Comparison of ENCODE assay signal across 14 cellular contexts in genomic region chr2:154713605-154714004, GRCh38. TPM values are rescaled to one million over a fixed set of nuclear protein-coding genes. Genes with fewer than 3 reads are reported as not detected.
"Had no signal": no experiment of that assay in that cellular context is flagged by ENCODE, and none has a peak within 500 bp of the region (broad histone marks: within the 10 kb centered on the region; RNA-seq: fewer than 3 reads in every experiment).

No MANE protein-coding gene starts in this region.

- H3K36me3 ChIP-seq: ovary had no signal

- H3K36me3 Mint-ChIP-seq: activated naive CD8-positive, alpha-beta T cell treated with anti-CD3 and anti-CD28 coated beads, Interleukin-2, amount 10 ng/mL, durations not matched to agents 7 days and 5 days; type B pancreatic cell had no signal

- H3K79me2 ChIP-seq: hepatocyte had no signal

- H3K27ac ChIP-seq: hepatocyte, ovary had no signal

- DNase-seq: activated CD4-positive, alpha-beta T cell treated with anti-CD3 and anti-CD28 coated beads, Interleukin-2, amount 10 ng/mL, durations not matched to agents 7 days and 5 days; activated naive CD8-positive, alpha-beta T cell treated with anti-CD3 and anti-CD28 coated beads, Interleukin-2, amount 10 ng/mL, durations not matched to agents 7 days and 5 days; dermis blood vessel endothelial cell; erythroblast; islet precursor cell; ovary had no signal

- H3K4me1 Mint-ChIP-seq: activated CD4-positive, alpha-beta T cell treated with anti-CD3 and anti-CD28 coated beads, Interleukin-2, amount 10 ng/mL, durations not matched to agents 7 days and 5 days; activated naive CD8-positive, alpha-beta T cell treated with anti-CD3 and anti-CD28 coated beads, Interleukin-2, amount 10 ng/mL, durations not matched to agents 7 days and 5 days; neural crest cell had no signal

- H3K27me3 ChIP-seq: hepatocyte, ovary had no signal

- H3K4me2 ChIP-seq: hepatocyte had no signal

- H3K4me3 Mint-ChIP-seq: activated CD4-positive, alpha-beta T cell treated with anti-CD3 and anti-CD28 coated beads, Interleukin-2, amount 10 ng/mL, durations not matched to agents 7 days and 5 days; activated naive CD8-positive, alpha-beta T cell treated with anti-CD3 and anti-CD28 coated beads, Interleukin-2, amount 10 ng/mL, durations not matched to agents 7 days and 5 days; activated T-helper 1 cell treated with anti-CD3 and anti-CD28 coated beads, Interleukin-12 subunit alpha, Interleukin-12 subunit beta, Interleukin-2, Interleukin-4 antibody, amounts not matched to agents 30 ng/mL and 10 ng/mL and 1 ng/mL, durations not matched to agents 14 hours and 24 hours and 36 hours; neural crest cell; stimulated activated naive CD8-positive, alpha-beta T cell treated with anti-CD3 and anti-CD28 coated beads, Interleukin-15, Interleukin-2, amounts not matched to agents 100 ng/mL and 50 ng/mL, for 24 hours; T-helper 1 cell treated with Interleukin-12 subunit alpha and Interleukin-12 subunit beta and Interleukin-4 antibody, amounts not matched to agents 30 μg/mL and 1 μg/mL, for 36 hours; type B pancreatic cell had no signal

- ATAC-seq: sciatic nerve had no signal

- H3K9me3 Mint-ChIP-seq: activated CD4-positive, alpha-beta T cell treated with anti-CD3 and anti-CD28 coated beads, Interleukin-2, amount 10 ng/mL, durations not matched to agents 7 days and 5 days; activated naive CD8-positive, alpha-beta T cell treated with anti-CD3 and anti-CD28 coated beads, Interleukin-2, amount 10 ng/mL, durations not matched to agents 7 days and 5 days; activated T-helper 1 cell treated with anti-CD3 and anti-CD28 coated beads, Interleukin-12 subunit alpha, Interleukin-12 subunit beta, Interleukin-2, Interleukin-4 antibody, amounts not matched to agents 30 ng/mL and 10 ng/mL and 1 ng/mL, durations not matched to agents 14 hours and 24 hours and 36 hours; neural crest cell; stimulated activated naive CD8-positive, alpha-beta T cell treated with anti-CD3 and anti-CD28 coated beads, Interleukin-15, Interleukin-2, amounts not matched to agents 100 ng/mL and 50 ng/mL, for 24 hours; T-helper 1 cell treated with Interleukin-12 subunit alpha and Interleukin-12 subunit beta and Interleukin-4 antibody, amounts not matched to agents 30 μg/mL and 1 μg/mL, for 36 hours; type B pancreatic cell had no signal

- H3K27me3 Mint-ChIP-seq: activated CD4-positive, alpha-beta T cell treated with anti-CD3 and anti-CD28 coated beads, Interleukin-2, amount 10 ng/mL, durations not matched to agents 7 days and 5 days; stimulated activated naive CD8-positive, alpha-beta T cell treated with anti-CD3 and anti-CD28 coated beads, Interleukin-15, Interleukin-2, amounts not matched to agents 100 ng/mL and 50 ng/mL, for 24 hours; type B pancreatic cell had no signal

- H3K27ac Mint-ChIP-seq: activated CD4-positive, alpha-beta T cell treated with anti-CD3 and anti-CD28 coated beads, Interleukin-2, amount 10 ng/mL, durations not matched to agents 7 days and 5 days; activated naive CD8-positive, alpha-beta T cell treated with anti-CD3 and anti-CD28 coated beads, Interleukin-2, amount 10 ng/mL, durations not matched to agents 7 days and 5 days; activated T-helper 1 cell treated with anti-CD3 and anti-CD28 coated beads, Interleukin-12 subunit alpha, Interleukin-12 subunit beta, Interleukin-2, Interleukin-4 antibody, amounts not matched to agents 30 ng/mL and 10 ng/mL and 1 ng/mL, durations not matched to agents 14 hours and 24 hours and 36 hours; stimulated activated naive CD8-positive, alpha-beta T cell treated with anti-CD3 and anti-CD28 coated beads, Interleukin-15, Interleukin-2, amounts not matched to agents 100 ng/mL and 50 ng/mL, for 24 hours; T-helper 1 cell treated with Interleukin-12 subunit alpha and Interleukin-12 subunit beta and Interleukin-4 antibody, amounts not matched to agents 30 μg/mL and 1 μg/mL, for 36 hours; type B pancreatic cell had no signal

- H3K4me3 ChIP-seq: hepatocyte, lung, ovary had no signal

RNA-seq across cellular contexts. Expression of gene KCNJ3, which starts 15.1 kb away (rescaled TPM):
- total RNA-seq: activated CD4-positive, alpha-beta T cell treated with anti-CD3 and anti-CD28 coated beads, Interleukin-2, amount 10 ng/mL, durations not matched to agents 7 days and 5 days; activated naive CD8-positive, alpha-beta T cell treated with anti-CD3 and anti-CD28 coated beads, Interleukin-2, amount 10 ng/mL, durations not matched to agents 7 days and 5 days; activated T-helper 1 cell treated with anti-CD3 and anti-CD28 coated beads, Interleukin-12 subunit alpha, Interleukin-12 subunit beta, Interleukin-2, Interleukin-4 antibody, amounts not matched to agents 30 ng/mL and 10 ng/mL and 1 ng/mL, durations not matched to agents 14 hours and 24 hours and 36 hours; dermis blood vessel endothelial cell had no signal
